In the genomic region with DNA sequence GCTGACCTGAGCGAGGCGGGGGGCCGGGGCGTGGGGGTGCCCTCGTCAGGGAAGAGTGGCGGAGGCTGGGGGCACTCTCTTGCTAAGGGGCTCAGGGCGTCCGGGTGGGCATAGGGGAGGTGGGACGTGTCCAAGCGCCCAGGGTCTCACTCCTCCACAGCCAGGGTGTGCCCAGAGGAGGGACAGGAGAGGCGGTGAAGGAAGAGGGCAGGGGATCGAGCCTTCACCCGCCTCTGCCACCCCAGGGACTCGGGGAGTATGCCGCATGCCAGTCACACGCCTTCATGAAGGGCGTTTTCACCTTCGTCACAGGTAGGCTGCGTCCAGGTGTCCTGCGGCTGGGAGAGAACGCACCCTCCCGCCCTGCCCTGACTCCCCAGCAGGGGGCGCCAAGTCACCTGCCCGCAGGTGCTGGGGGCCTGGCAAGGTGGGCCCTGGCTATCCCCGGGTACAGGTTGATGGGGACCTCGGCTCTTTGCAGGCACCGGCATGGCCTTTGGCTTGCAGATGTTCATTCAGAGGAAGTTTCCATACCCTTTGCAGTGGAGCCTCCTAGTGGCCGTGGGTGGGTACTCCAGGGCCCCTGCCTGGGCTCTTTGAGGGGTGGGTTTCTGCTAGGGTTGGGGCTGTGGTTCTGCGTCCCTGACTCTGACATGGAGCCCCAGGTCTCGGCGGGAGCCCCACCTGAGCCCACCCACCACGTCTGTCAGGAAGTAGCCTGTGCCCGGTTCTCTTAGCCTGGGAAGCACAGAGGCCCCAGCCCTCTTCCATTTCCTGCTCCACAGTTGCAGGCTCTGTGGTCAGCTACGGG, we compare ENCODE assay signal across 8 cellular contexts. TPM values are rescaled to one million over a fixed set of nuclear protein-coding genes. Genes with fewer than 3 reads are reported as not detected.
DNase-seq lines count a peak whose midpoint lies in the region; ATAC-seq, FAIRE-seq and TF ChIP-seq lines count a peak whose summit lies in the region.

No MANE protein-coding gene starts in this region.

- H3K4me3 ChIP-seq in HCT116 (replicated peaks in 1 of 2; ENCODE audit: low read depth in 1 of 2, low read length in 2 of 2) = peak overlapping the region; percentile 83 to 84
- peak overlapping the region; percentile 54 to 72 (median 59) for H3K4me3 ChIP-seq in endothelial cell of umbilical vein (replicated peaks in 1 of 3; ENCODE audit: insufficient read depth in 1 of 3, low read depth in 1 of 3, low read length in 3 of 3)
- H3K4me3 ChIP-seq in stomach smooth muscle (ENCODE audit: low read length in 2 of 2) = peak overlapping the region; percentile 88 to 90

- ATAC-seq in HCT116 = peak; percentile 66
- ATAC-seq in activated CD8-positive, alpha-beta memory T cell treated with anti-CD3 and anti-CD28 coated beads, Interleukin-2, amount 10 ng/mL, durations not matched to agents 7 days and 5 days = peak; percentile 5
- ATAC-seq in natural killer cell = no peak
- no peak for ATAC-seq in HG03139 (IDR thresholded peaks at IDR 0.05; ENCODE audit: unreplicated experiment)

- H3K9me3 Mint-ChIP-seq in activated CD8-positive, alpha-beta memory T cell treated with anti-CD3 and anti-CD28 coated beads, Interleukin-2, amount 10 ng/mL, durations not matched to agents 7 days and 5 days (ENCODE audit: low read depth) = no peaks in the 10 kb centered on the region
- no peaks in the 10 kb centered on the region for H3K9me3 Mint-ChIP-seq in natural killer cell

- no peak for TF ChIP-seq RAD21 in HCT116 (IDR thresholded peaks at IDR 0.05; ENCODE audit: low read depth)

- H3K27me3 ChIP-seq in HCT116 (ENCODE audit: insufficient read depth, low read length) (no peaks in the 10 kb centered on the region), endothelial cell of umbilical vein (ENCODE audit: control insufficient read depth in 2 of 2, insufficient read depth in 2 of 2, low read length in 2 of 2) (peaks cover 4 to 6% of the 10 kb centered on the region in 2 experiments), stomach smooth muscle (ENCODE audit: control insufficient read depth in 1 of 2, insufficient read depth in 2 of 2, low read length in 2 of 2) (peaks cover 5 to 7% of the 10 kb centered on the region in 2 donors)

- H3K9me3 ChIP-seq in HCT116 (ENCODE audit: control insufficient read depth in 1 of 2, insufficient read depth in 1 of 2, low read depth in 1 of 2, low read length in 2 of 2) (no peaks in the 10 kb centered on the region), endothelial cell of umbilical vein (replicated peaks; ENCODE audit: control insufficient read depth, insufficient read depth, low read length) (no peaks in the 10 kb centered on the region), stomach smooth muscle (ENCODE audit: control insufficient read depth in 2 of 2, low read length in 2 of 2) (no peaks in the 10 kb centered on the region)

- H3K27ac Mint-ChIP-seq in activated CD8-positive, alpha-beta memory T cell treated with anti-CD3 and anti-CD28 coated beads, Interleukin-2, amount 10 ng/mL, durations not matched to agents 7 days and 5 days = peak overlapping the region; percentile 86
- H3K27ac Mint-ChIP-seq in natural killer cell = peak overlapping the region; percentile 89 to 91

- H3K4me3 Mint-ChIP-seq in activated CD8-positive, alpha-beta memory T cell treated with anti-CD3 and anti-CD28 coated beads, Interleukin-2, amount 10 ng/mL, durations not matched to agents 7 days and 5 days = peak overlapping the region; percentile 77
- H3K4me3 Mint-ChIP-seq in natural killer cell = peak overlapping the region; percentile 80

- no peaks in the 10 kb centered on the region for H3K36me3 Mint-ChIP-seq in activated CD8-positive, alpha-beta memory T cell treated with anti-CD3 and anti-CD28 coated beads, Interleukin-2, amount 10 ng/mL, durations not matched to agents 7 days and 5 days
- H3K36me3 Mint-ChIP-seq in natural killer cell = no peaks in the 10 kb centered on the region

- H3K9ac ChIP-seq in HCT116 (ENCODE audit: low read length) (peak overlapping the region; percentile 98), endothelial cell of umbilical vein (replicated peaks; ENCODE audit: extremely low read depth, insufficient read depth, low read length) (peak overlapping the region; percentile 60), stomach smooth muscle (ENCODE audit: low read length in 2 of 2) (peak overlapping the region; percentile 80 to 83)

- H2AFZ ChIP-seq in HCT116 (ENCODE audit: low read depth, low read length, poor library complexity, severe bottlenecking) = no peak overlapping the region
- peak overlapping the region; percentile 73 for H2AFZ ChIP-seq in endothelial cell of umbilical vein (ENCODE audit: low read depth, low read length)

- peaks cover 30% of the 10 kb centered on the region for H3K4me1 Mint-ChIP-seq in activated CD8-positive, alpha-beta memory T cell treated with anti-CD3 and anti-CD28 coated beads, Interleukin-2, amount 10 ng/mL, durations not matched to agents 7 days and 5 days
- H3K4me1 Mint-ChIP-seq in natural killer cell = peaks cover 31 to 34% of the 10 kb centered on the region in 2 donors

- H3K4me1 ChIP-seq in HCT116 (ENCODE audit: control insufficient read depth in 1 of 2, insufficient read depth in 2 of 2, low read length in 2 of 2) (peaks cover 14 to 40% of the 10 kb centered on the region in 2 experiments; a peak in 3 of 4 replicates), endothelial cell of umbilical vein (ENCODE audit: control insufficient read depth, extremely low read depth, insufficient read depth, low read length) (peaks cover 7% of the 10 kb centered on the region), stomach smooth muscle (ENCODE audit: control insufficient read depth, insufficient read depth, low read length) (peaks cover 21% of the 10 kb centered on the region)

- H3K27me3 Mint-ChIP-seq in activated CD8-positive, alpha-beta memory T cell treated with anti-CD3 and anti-CD28 coated beads, Interleukin-2, amount 10 ng/mL, durations not matched to agents 7 days and 5 days = peaks cover 10% of the 10 kb centered on the region
- peaks cover 0 to 4% of the 10 kb centered on the region in 2 donors for H3K27me3 Mint-ChIP-seq in natural killer cell (ENCODE audit: low read depth in 2 of 2)

- dilution Hi-C loops in endothelial cell of umbilical vein (cut with MboI; ENCODE audit: extremely low pct_ligation_motif_present, low sequenced_read_pairs) = no loop called here

- CTCF ChIA-PET in HCT116 (lab: Charles Lee) = interaction anchor here (0.7 to 2.1 kb wide), 6 partner anchors 9 to 243 kb away, joined by 3 to 10 read pairs (median 5); no protein-coding TSS in a partner anchor
- CTCF ChIA-PET in activated CD8-positive, alpha-beta memory T cell treated with anti-CD3 and anti-CD28 coated beads, Interleukin-2, amount 10 ng/mL, durations not matched to agents 7 days and 5 days (lab: Charles Lee) = interaction anchor here (0.7 to 3.0 kb wide), 25 partner anchors 8 to 295 kb away, joined by 3 to 24 read pairs (median 5); a partner anchor contains a TSS
- CTCF ChIA-PET in endothelial cell of umbilical vein (lab: Charles Lee) = interaction anchor here (1.1 to 2.0 kb wide), 4 partner anchors 10 to 17 kb away, joined by 3 to 8 read pairs (median 5); a partner anchor contains a TSS

- H3K36me3 ChIP-seq in HCT116 (ENCODE audit: control insufficient read depth in 1 of 2, insufficient read depth in 2 of 2, low read length in 2 of 2) = no peaks in the 10 kb centered on the region; a peak in 1 of 4 replicates
- peaks cover 0 to 2% of the 10 kb centered on the region in 2 experiments for H3K36me3 ChIP-seq in endothelial cell of umbilical vein (ENCODE audit: control insufficient read depth in 2 of 2, extremely low read depth in 1 of 2, insufficient read depth in 2 of 2, low read length in 2 of 2)
- no peaks in the 10 kb centered on the region for H3K36me3 ChIP-seq in stomach smooth muscle (ENCODE audit: control insufficient read depth in 2 of 2, insufficient read depth in 2 of 2, low read length in 2 of 2)

- BruUV-seq in HCT116 (replicated peaks; lab: Mats Ljungman, UMichigan) = TSS peak; percentile 67
- BruUV-seq in endothelial cell of umbilical vein (replicated peaks; lab: Mats Ljungman, UMichigan) = no TSS peak

- peak; percentile 56 for FAIRE-seq in endothelial cell of umbilical vein (lab: Jason Lieb, UNC)

- H3K27ac ChIP-seq in HCT116 (ENCODE audit: low read depth, low read length) (peak overlapping the region; percentile 79), endothelial cell of umbilical vein (ENCODE audit: insufficient read depth, low read depth, low read length) (peak overlapping the region; percentile 31), stomach smooth muscle (ENCODE audit: low read length) (peak overlapping the region; percentile 76)

- H4K20me1 ChIP-seq in HCT116 (ENCODE audit: insufficient read depth) (no peaks in the 10 kb centered on the region), endothelial cell of umbilical vein (replicated peaks; ENCODE audit: control insufficient read depth, extremely low read depth, insufficient read depth, low read length) (no peaks in the 10 kb centered on the region)

- DNase-seq in DMS153 (lab: John Stamatoyannopoulos, UW) (peak; percentile 62), HCT116 (ENCODE audit: low read depth, low spot score) (peak; percentile 68), NCI-H526 (lab: John Stamatoyannopoulos, UW) (peak; percentile 63 to 72), endothelial cell of umbilical vein (ENCODE audit: low read depth, low spot score) (peak; percentile 26), natural killer cell (peak; percentile 62)
- DNase-seq in activated CD8-positive, alpha-beta memory T cell treated with anti-CD3 and anti-CD28 coated beads, Interleukin-2, amount 10 ng/mL, durations not matched to agents 7 days and 5 days = peak; percentile 80

- H3K4me2 ChIP-seq in HCT116 (ENCODE audit: low read length) (peak overlapping the region; percentile 94), endothelial cell of umbilical vein (ENCODE audit: insufficient read depth, low read length) (peak overlapping the region; percentile 64)

- TF ChIP-seq CTCF in HCT116 (IDR thresholded peaks at IDR 0.05 in 2 of 3, conservative IDR thresholded peaks at IDR 0.05 in 1 of 3; ENCODE audit: borderline replicate concordance in 1 of 3, insufficient read depth in 1 of 3, low read depth in 2 of 3, low read length in 2 of 3) (peak in 2 of 3 experiments; percentile 99 to 100; a peak in 4 of 6 replicates), endothelial cell of umbilical vein (IDR thresholded peaks at IDR 0.05; ENCODE audit: extremely low read depth in 1 of 2, insufficient read depth in 1 of 2, low read depth in 1 of 2, low read length in 2 of 2) (peak; percentile 89 to 96), natural killer cell (IDR thresholded peaks at IDR 0.05) (peak; percentile 96)

- H3K9me1 ChIP-seq in endothelial cell of umbilical vein (replicated peaks; ENCODE audit: control insufficient read depth, extremely low read depth, insufficient read depth, low read length) = no peaks in the 10 kb centered on the region

- RAD21 ChIA-PET in HCT116 (lab: Charles Lee; ENCODE audit: low non-redundant PET in 1 of 2, low total read pairs in 2 of 2, uncharacterized antibody in 2 of 2, unreplicated experiment in 2 of 2) = no interaction called here

- peaks cover 12% of the 10 kb centered on the region; the same call in 1 of the 2 replicates for H3K79me2 ChIP-seq in HCT116 (ENCODE audit: insufficient read depth, low read length)
- peaks cover 1% of the 10 kb centered on the region for H3K79me2 ChIP-seq in endothelial cell of umbilical vein (ENCODE audit: control insufficient read depth, insufficient read depth, low read length)

- POLR2A ChIA-PET in HCT116 (lab: Charles Lee) = no interaction called here
- POLR2A ChIA-PET in endothelial cell of umbilical vein (lab: Charles Lee) = no interaction called here

- intact Hi-C loops in HCT116 (cut with micrococcal nuclease) = loop anchor here (2.0 kb wide), 1 partner anchor 57 kb away; a partner anchor contains a TSS
- intact Hi-C loops in endothelial cell of umbilical vein (cut with micrococcal nuclease) = loop anchor here (1.0 to 5.0 kb wide), 4 partner anchors 56 to 244 kb away; a partner anchor contains a TSS
- intact Hi-C loops in natural killer cell (cut with micrococcal nuclease) = loop anchor here (5.0 kb wide), 1 partner anchor 451 kb away; a partner anchor contains a TSS

- no peaks in the 10 kb centered on the region for H3K9me2 ChIP-seq in HCT116 (ENCODE audit: insufficient read depth)

- TF ChIP-seq POLR2A in HCT116 (IDR thresholded peaks at IDR 0.05; ENCODE audit: borderline replicate concordance, extremely low read depth, insufficient read depth, insufficient read length) = no peak
- TF ChIP-seq POLR2A in endothelial cell of umbilical vein (IDR thresholded peaks at IDR 0.05; ENCODE audit: low read depth, low read length) = no peak

RNA-seq across cellular contexts. Expression of a gene that starts 0.5 kb away (rescaled TPM):
- total RNA-seq in HCT116 (2021; ENCODE audit: unreplicated experiment) = 73.6 TPM
- 85.5 and 93.7 TPM in 2 replicates for polyA plus RNA-seq in HCT116 (2012)
- 10 to 100 TPM; 31.7 to 32.8 TPM for total RNA-seq in activated CD8-positive, alpha-beta memory T cell treated with anti-CD3 and anti-CD28 coated beads, Interleukin-2, amount 10 ng/mL, durations not matched to agents 7 days and 5 days
- 43.2 and 44.9 TPM in 2 replicates for total RNA-seq in endothelial cell of umbilical vein
- polyA plus RNA-seq in endothelial cell of umbilical vein = 129 and 146 TPM in 2 replicates
- polyA plus RNA-seq in endothelial cell of umbilical vein (2011; cell fraction: cytosol; rRNA removed) = 78.8 and 99.9 TPM in 2 replicates
- polyA plus RNA-seq in endothelial cell of umbilical vein (2011; cell fraction: nucleus; rRNA removed) = 32.2 and 36.3 TPM in 2 replicates
- 59.0 and 80.5 TPM in 2 replicates for polyA plus RNA-seq in endothelial cell of umbilical vein (2012)
- polyA minus RNA-seq in endothelial cell of umbilical vein = 34.6 and 38.7 TPM in 2 replicates
- 16.9 TPM for polyA minus RNA-seq in endothelial cell of umbilical vein (2011; cell fraction: cytosol; rRNA and poly(A)+ RNA removed)
- 3.5 and 6.9 TPM in 2 replicates for polyA minus RNA-seq in endothelial cell of umbilical vein (2011; cell fraction: nucleus; rRNA and poly(A)+ RNA removed)
- 10 to 100 TPM; 22.4 to 26.9 (median 26.6) TPM for total RNA-seq in natural killer cell

RNA-seq across cellular contexts. Expression of a gene that starts 4.5 kb away (rescaled TPM):
- 2.8 TPM for total RNA-seq in HCT116 (2021; ENCODE audit: unreplicated experiment)
- 1.0 and 1.6 TPM in 2 replicates for polyA plus RNA-seq in HCT116 (2012)
- total RNA-seq in activated CD8-positive, alpha-beta memory T cell treated with anti-CD3 and anti-CD28 coated beads, Interleukin-2, amount 10 ng/mL, durations not matched to agents 7 days and 5 days = under 1 TPM; 0.26 to 0.91 TPM
- 0.37 TPM in 1 of 2 replicates, not detected in the other for total RNA-seq in endothelial cell of umbilical vein
- polyA plus RNA-seq in endothelial cell of umbilical vein = 0.50 and 0.60 TPM in 2 replicates
- polyA plus RNA-seq in endothelial cell of umbilical vein (2011; cell fraction: cytosol; rRNA removed) = 0.05 and 0.39 TPM in 2 replicates
- polyA plus RNA-seq in endothelial cell of umbilical vein (2011; cell fraction: nucleus; rRNA removed) = 3.1 and 4.1 TPM in 2 replicates
- polyA plus RNA-seq in endothelial cell of umbilical vein (2012) = 0.48 and 0.53 TPM in 2 replicates
- polyA minus RNA-seq in endothelial cell of umbilical vein = 0.27 TPM in 1 of 2 replicates, not detected in the other
- polyA minus RNA-seq in endothelial cell of umbilical vein (2011; cell fraction: cytosol; rRNA and poly(A)+ RNA removed) = not detected
- polyA minus RNA-seq in endothelial cell of umbilical vein (2011; cell fraction: nucleus; rRNA and poly(A)+ RNA removed) = not detected in 2 replicates
- under 1 TPM; 0.56 to 0.75 (median 0.65) TPM for total RNA-seq in natural killer cell

RNA-seq across cellular contexts. Expression of a gene that starts 16.1 kb away (rescaled TPM):
- total RNA-seq in HCT116 (2021; ENCODE audit: unreplicated experiment) = 98.6 TPM
- 71.0 and 76.1 TPM in 2 replicates for polyA plus RNA-seq in HCT116 (2012)
- total RNA-seq in activated CD8-positive, alpha-beta memory T cell treated with anti-CD3 and anti-CD28 coated beads, Interleukin-2, amount 10 ng/mL, durations not matched to agents 7 days and 5 days = 100 to 1,000 TPM; 113 to 123 TPM
- total RNA-seq in endothelial cell of umbilical vein = 112 TPM in 2 replicates
- 60.8 and 61.3 TPM in 2 replicates for polyA plus RNA-seq in endothelial cell of umbilical vein
- 52.4 and 58.7 TPM in 2 replicates for polyA plus RNA-seq in endothelial cell of umbilical vein (2011; cell fraction: cytosol; rRNA removed)
- 87.8 and 92.7 TPM in 2 replicates for polyA plus RNA-seq in endothelial cell of umbilical vein (2011; cell fraction: nucleus; rRNA removed)
- polyA plus RNA-seq in endothelial cell of umbilical vein (2012) = 111 and 119 TPM in 2 replicates
- 72.8 and 74.6 TPM in 2 replicates for polyA minus RNA-seq in endothelial cell of umbilical vein
- 60.0 TPM for polyA minus RNA-seq in endothelial cell of umbilical vein (2011; cell fraction: cytosol; rRNA and poly(A)+ RNA removed)
- 37.0 and 48.5 TPM in 2 replicates for polyA minus RNA-seq in endothelial cell of umbilical vein (2011; cell fraction: nucleus; rRNA and poly(A)+ RNA removed)
- total RNA-seq in natural killer cell = 10 to 100 TPM; 72.7 to 82.5 (median 75.9) TPM

RNA-seq across cellular contexts. Expression of a gene that starts 27.4 kb away (rescaled TPM):
- total RNA-seq in HCT116 (2021; ENCODE audit: unreplicated experiment) = 0.76 TPM
- 0.07 and 0.08 TPM in 2 replicates for polyA plus RNA-seq in HCT116 (2012)
- not detected for total RNA-seq in activated CD8-positive, alpha-beta memory T cell treated with anti-CD3 and anti-CD28 coated beads, Interleukin-2, amount 10 ng/mL, durations not matched to agents 7 days and 5 days
- total RNA-seq in endothelial cell of umbilical vein = not detected in 2 replicates
- not detected in 2 replicates for polyA plus RNA-seq in endothelial cell of umbilical vein
- polyA plus RNA-seq in endothelial cell of umbilical vein (2011; cell fraction: cytosol; rRNA removed) = 0.13 TPM in 1 of 2 replicates, not detected in the other
- not detected in 2 replicates for polyA plus RNA-seq in endothelial cell of umbilical vein (2011; cell fraction: nucleus; rRNA removed)
- polyA plus RNA-seq in endothelial cell of umbilical vein (2012) = not detected in 2 replicates
- polyA minus RNA-seq in endothelial cell of umbilical vein = not detected in 2 replicates
- not detected for polyA minus RNA-seq in endothelial cell of umbilical vein (2011; cell fraction: cytosol; rRNA and poly(A)+ RNA removed)
- not detected in 2 replicates for polyA minus RNA-seq in endothelial cell of umbilical vein (2011; cell fraction: nucleus; rRNA and poly(A)+ RNA removed)
- total RNA-seq in natural killer cell = not detected

RNA-seq across cellular contexts. Expression of a gene that starts 33.6 kb away (rescaled TPM):
- not detected for total RNA-seq in HCT116 (2021; ENCODE audit: unreplicated experiment)
- polyA plus RNA-seq in HCT116 (2012) = not detected in 2 replicates
- not detected for total RNA-seq in activated CD8-positive, alpha-beta memory T cell treated with anti-CD3 and anti-CD28 coated beads, Interleukin-2, amount 10 ng/mL, durations not matched to agents 7 days and 5 days
- total RNA-seq in endothelial cell of umbilical vein = not detected in 2 replicates
- polyA plus RNA-seq in endothelial cell of umbilical vein = not detected in 2 replicates
- not detected in 2 replicates for polyA plus RNA-seq in endothelial cell of umbilical vein (2011; cell fraction: cytosol; rRNA removed)
- not detected in 2 replicates for polyA plus RNA-seq in endothelial cell of umbilical vein (2011; cell fraction: nucleus; rRNA removed)
- polyA plus RNA-seq in endothelial cell of umbilical vein (2012) = not detected in 2 replicates
- polyA minus RNA-seq in endothelial cell of umbilical vein = not detected in 2 replicates
- polyA minus RNA-seq in endothelial cell of umbilical vein (2011; cell fraction: cytosol; rRNA and poly(A)+ RNA removed) = not detected
- not detected in 2 replicates for polyA minus RNA-seq in endothelial cell of umbilical vein (2011; cell fraction: nucleus; rRNA and poly(A)+ RNA removed)
- total RNA-seq in natural killer cell = not detected

Comparison
In these comparisons a context has a peak if more than half of its experiments do, and no peak if none do; other contexts are left out.
1. DNase-seq: peak in every context shown above with its lines; median percentile 80 in activated CD8-positive, alpha-beta memory T cell treated with anti-CD3 and anti-CD28 coated beads, Interleukin-2, amount 10 ng/mL, durations not matched to agents 7 days and 5 days; 68 in HCT116; 68 in NCI-H526; 62 in DMS153; 62 in natural killer cell; 26 in endothelial cell of umbilical vein.
2. ATAC-seq: peak in HCT116 (single experiment) and activated CD8-positive, alpha-beta memory T cell treated with anti-CD3 and anti-CD28 coated beads, Interleukin-2, amount 10 ng/mL, durations not matched to agents 7 days and 5 days (single experiment); none in natural killer cell (0 of 3) and HG03139 (single experiment).
3. Peak in every context shown above with its lines, with median percentiles within 50 percentile points of each other: H3K27ac ChIP-seq, H3K4me3 ChIP-seq, H3K9ac ChIP-seq and CTCF ChIP-seq.